1 cellular context compared by ENCODE assay signal in the genomic region with DNA sequence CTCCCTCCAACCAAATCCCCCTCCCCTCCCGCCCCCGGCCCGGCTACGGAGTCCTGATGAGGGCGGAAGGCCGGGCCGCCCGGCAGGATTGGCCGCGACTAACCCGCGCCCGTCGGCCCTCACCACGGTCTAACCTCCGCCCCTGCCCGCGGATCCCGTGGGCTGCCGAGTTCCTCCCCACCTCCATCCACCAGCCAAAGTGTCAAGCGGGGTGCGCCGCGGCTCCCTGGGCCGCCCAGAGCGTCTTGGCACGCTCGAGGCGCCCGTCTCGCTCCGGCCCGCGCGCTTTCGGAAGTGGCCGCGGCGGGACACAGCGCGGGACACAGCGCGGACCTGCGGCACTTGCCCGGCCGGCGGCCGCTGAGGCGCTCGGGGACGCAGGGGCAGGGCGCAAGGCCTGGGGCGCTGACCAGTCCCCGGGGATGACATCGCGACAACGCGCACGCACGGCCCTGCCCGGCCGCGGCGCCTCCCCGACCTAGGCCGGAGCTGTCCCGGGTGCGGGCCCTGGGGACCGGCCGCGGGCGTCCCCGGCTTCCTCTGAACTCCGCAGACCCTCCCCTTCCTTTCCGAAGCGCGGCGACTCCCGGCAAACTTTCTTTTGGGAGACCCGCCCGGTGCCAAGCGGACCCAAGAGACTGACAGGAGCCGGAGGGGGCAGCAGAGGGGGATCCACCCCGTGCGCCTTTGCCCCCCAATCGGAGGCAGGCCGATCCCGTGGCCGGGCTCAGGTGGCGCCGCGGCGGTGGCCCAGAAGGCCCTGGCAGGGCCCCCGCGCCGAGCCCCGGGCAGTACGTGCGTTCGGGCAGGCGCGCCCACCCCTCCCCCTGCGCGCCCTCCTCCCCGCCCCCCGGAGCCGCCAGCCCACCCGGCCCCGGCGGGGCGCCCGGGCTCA.
TF ChIP-seq lines count a peak whose summit lies in the region.

No MANE protein-coding gene starts in this region.

TF ChIP-seq in GM12878, 131 proteins besides CTCF, POLR2A, EP300 and RAD21 (continued from another document):
- TF ChIP-seq, protein P1, sequence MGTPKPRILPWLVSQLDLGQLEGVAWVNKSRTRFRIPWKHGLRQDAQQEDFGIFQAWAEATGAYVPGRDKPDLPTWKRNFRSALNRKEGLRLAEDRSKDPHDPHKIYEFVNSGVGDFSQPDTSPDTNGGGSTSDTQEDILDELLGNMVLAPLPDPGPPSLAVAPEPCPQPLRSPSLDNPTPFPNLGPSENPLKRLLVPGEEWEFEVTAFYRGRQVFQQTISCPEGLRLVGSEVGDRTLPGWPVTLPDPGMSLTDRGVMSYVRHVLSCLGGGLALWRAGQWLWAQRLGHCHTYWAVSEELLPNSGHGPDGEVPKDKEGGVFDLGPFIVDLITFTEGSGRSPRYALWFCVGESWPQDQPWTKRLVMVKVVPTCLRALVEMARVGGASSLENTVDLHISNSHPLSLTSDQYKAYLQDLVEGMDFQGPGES (IDR thresholded peaks at IDR 0.05), result no peak
